In the genomic region with DNA sequence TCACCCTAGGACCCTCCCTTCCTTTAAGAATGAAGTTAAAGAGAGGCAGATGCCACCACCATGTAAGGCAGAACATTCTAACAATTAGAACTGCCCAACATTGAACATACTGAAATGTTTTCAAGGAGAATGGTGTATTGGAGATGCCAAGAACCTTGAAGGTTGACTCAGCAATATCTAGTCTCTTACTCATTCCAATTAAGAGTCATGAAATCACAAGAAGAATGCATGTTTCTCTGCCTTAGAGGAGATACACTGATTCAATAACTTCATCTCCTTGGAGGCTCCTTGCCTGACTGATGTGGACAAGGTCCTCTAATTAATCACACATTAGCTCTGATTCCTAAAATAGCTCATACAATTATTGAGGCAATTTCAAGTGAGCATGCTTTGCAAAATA, we compare ENCODE assay signal across 15 cellular contexts.
"Had no signal": no experiment of that assay in that cellular context is flagged by ENCODE, and none has a peak within 500 bp of the region (broad histone marks: within the 10 kb centered on the region; RNA-seq: fewer than 3 reads in every experiment).

No MANE protein-coding gene starts in this region.

- H3K4me3 ChIP-seq: adrenal gland, ovary, thoracic aorta, upper lobe of right lung had no signal

- DNase-seq: activated B cell treated with CpG ODN at 0.5 μM for 24 hours; activated CD4-positive, alpha-beta T cell treated with anti-CD3 and anti-CD28 coated beads for 48 hours; activated CD8-positive, alpha-beta T cell treated with anti-CD3 and anti-CD28 coated beads for 36 hours; activated effector memory CD4-positive, alpha-beta T cell treated with Interleukin-2 at 50 U/mL for 16 hours; activated naive CD4-positive, alpha-beta T cell treated with anti-CD3 and anti-CD28 coated beads, Interleukin-2, amount 50 U/mL, for 16 hours; activated T-cell treated with anti-CD3 and anti-CD28 coated beads, Interleukin-2, amount 50 U/mL, for 4 hours; adrenal gland; dermis blood vessel endothelial cell; naive B cell; ovary; stimulated activated CD4-positive, alpha-beta T cell treated with anti-CD3 and anti-CD28 coated beads, Interleukin-12 subunit alpha, Interleukin-12 subunit beta, amount 100 ng/mL, for 4 hours; stimulated activated CD4-positive, alpha-beta T cell treated with anti-CD3 and anti-CD28 coated beads, Interleukin-2, amount 100 ng/mL, for 24 hours; upper lobe of right lung had no signal

- H3K27ac ChIP-seq: adrenal gland, ovary, thoracic aorta, upper lobe of right lung had no signal

- H3K9me3 ChIP-seq: adrenal gland, ovary, thoracic aorta, upper lobe of right lung had no signal

- ATAC-seq: activated CD8-positive, alpha-beta T cell treated with anti-CD3 and anti-CD28 coated beads for 36 hours; activated T-cell treated with anti-CD3 and anti-CD28 coated beads, Interleukin-2, amount 50 U/mL, for 4 hours; left lobe of liver had no signal

- H3K27me3 ChIP-seq: adrenal gland, ovary, upper lobe of right lung had no signal

- H3K36me3 ChIP-seq: adrenal gland, ovary, thoracic aorta, upper lobe of right lung had no signal
